Comparison of ENCODE assay signal across 1 cellular context in the genomic region with DNA sequence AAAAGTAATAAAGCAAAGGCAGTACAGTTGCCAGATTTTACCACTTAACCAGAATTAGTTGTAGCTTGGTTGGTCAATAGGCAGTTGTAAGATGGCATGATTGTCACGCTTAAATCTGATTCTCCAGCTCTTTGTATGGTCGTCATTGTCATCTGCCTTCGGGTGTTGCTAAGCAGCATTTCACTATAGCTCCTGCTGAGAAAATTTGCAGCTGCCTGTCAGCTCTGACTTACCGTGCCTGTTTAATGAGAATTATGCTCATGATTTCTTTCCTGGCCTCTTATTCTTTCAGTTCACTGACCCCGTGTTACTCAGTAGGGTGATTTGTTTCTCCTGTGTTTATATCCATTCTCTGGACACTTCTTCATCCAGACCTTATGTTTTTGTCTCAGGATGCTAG.
TF ChIP-seq lines count a peak whose summit lies in the region.

No MANE protein-coding gene starts in this region.

TF ChIP-seq in GM23338, 12 proteins besides CTCF, POLR2A, EP300 and RAD21:
- TF ChIP-seq, protein P1, sequence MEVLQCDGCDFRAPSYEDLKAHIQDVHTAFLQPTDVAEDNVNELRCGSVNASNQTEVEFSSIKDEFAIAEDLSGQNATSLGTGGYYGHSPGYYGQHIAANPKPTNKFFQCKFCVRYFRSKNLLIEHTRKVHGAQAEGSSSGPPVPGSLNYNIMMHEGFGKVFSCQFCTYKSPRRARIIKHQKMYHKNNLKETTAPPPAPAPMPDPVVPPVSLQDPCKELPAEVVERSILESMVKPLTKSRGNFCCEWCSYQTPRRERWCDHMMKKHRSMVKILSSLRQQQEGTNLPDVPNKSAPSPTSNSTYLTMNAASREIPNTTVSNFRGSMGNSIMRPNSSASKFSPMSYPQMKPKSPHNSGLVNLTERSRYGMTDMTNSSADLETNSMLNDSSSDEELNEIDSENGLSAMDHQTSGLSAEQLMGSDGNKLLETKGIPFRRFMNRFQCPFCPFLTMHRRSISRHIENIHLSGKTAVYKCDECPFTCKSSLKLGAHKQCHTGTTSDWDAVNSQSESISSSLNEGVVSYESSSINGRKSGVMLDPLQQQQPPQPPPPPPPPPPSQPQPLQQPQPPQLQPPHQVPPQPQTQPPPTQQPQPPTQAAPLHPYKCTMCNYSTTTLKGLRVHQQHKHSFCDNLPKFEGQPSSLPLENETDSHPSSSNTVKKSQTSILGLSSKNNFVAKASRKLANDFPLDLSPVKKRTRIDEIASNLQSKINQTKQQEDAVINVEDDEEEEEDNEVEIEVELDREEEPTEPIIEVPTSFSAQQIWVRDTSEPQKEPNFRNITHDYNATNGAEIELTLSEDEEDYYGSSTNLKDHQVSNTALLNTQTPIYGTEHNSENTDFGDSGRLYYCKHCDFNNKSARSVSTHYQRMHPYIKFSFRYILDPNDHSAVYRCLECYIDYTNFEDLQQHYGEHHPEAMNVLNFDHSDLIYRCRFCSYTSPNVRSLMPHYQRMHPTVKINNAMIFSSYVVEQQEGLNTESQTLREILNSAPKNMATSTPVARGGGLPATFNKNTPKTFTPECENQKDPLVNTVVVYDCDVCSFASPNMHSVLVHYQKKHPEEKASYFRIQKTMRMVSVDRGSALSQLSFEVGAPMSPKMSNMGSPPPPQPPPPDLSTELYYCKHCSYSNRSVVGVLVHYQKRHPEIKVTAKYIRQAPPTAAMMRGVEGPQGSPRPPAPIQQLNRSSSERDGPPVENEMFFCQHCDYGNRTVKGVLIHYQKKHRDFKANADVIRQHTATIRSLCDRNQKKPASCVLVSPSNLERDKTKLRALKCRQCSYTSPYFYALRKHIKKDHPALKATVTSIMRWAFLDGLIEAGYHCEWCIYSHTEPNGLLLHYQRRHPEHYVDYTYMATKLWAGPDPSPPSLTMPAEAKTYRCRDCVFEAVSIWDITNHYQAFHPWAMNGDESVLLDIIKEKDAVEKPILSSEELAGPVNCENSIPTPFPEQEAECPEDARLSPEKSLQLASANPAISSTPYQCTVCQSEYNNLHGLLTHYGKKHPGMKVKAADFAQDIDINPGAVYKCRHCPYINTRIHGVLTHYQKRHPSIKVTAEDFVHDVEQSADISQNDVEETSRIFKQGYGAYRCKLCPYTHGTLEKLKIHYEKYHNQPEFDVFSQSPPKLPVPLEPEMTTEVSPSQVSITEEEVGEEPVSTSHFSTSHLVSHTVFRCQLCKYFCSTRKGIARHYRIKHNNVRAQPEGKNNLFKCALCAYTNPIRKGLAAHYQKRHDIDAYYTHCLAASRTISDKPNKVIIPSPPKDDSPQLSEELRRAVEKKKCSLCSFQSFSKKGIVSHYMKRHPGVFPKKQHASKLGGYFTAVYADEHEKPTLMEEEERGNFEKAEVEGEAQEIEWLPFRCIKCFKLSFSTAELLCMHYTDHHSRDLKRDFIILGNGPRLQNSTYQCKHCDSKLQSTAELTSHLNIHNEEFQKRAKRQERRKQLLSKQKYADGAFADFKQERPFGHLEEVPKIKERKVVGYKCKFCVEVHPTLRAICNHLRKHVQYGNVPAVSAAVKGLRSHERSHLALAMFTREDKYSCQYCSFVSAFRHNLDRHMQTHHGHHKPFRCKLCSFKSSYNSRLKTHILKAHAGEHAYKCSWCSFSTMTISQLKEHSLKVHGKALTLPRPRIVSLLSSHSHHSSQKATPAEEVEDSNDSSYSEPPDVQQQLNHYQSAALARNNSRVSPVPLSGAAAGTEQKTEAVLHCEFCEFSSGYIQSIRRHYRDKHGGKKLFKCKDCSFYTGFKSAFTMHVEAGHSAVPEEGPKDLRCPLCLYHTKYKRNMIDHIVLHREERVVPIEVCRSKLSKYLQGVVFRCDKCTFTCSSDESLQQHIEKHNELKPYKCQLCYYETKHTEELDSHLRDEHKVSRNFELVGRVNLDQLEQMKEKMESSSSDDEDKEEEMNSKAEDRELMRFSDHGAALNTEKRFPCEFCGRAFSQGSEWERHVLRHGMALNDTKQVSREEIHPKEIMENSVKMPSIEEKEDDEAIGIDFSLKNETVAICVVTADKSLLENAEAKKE (CRISPR knock-in tag; IDR thresholded peaks at IDR 0.05): no peak
- no peak for TF ChIP-seq NANOG (IDR thresholded peaks at IDR 0.05; ENCODE audit: borderline replicate concordance)
- TF ChIP-seq EZH2 (IDR thresholded peaks at IDR 0.05; ENCODE audit: low read depth, unreplicated experiment): no peak
- TF ChIP-seq, protein P2, sequence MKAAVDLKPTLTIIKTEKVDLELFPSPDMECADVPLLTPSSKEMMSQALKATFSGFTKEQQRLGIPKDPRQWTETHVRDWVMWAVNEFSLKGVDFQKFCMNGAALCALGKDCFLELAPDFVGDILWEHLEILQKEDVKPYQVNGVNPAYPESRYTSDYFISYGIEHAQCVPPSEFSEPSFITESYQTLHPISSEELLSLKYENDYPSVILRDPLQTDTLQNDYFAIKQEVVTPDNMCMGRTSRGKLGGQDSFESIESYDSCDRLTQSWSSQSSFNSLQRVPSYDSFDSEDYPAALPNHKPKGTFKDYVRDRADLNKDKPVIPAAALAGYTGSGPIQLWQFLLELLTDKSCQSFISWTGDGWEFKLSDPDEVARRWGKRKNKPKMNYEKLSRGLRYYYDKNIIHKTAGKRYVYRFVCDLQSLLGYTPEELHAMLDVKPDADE (IDR thresholded peaks at IDR 0.05): no peak
- TF ChIP-seq, protein P3, sequence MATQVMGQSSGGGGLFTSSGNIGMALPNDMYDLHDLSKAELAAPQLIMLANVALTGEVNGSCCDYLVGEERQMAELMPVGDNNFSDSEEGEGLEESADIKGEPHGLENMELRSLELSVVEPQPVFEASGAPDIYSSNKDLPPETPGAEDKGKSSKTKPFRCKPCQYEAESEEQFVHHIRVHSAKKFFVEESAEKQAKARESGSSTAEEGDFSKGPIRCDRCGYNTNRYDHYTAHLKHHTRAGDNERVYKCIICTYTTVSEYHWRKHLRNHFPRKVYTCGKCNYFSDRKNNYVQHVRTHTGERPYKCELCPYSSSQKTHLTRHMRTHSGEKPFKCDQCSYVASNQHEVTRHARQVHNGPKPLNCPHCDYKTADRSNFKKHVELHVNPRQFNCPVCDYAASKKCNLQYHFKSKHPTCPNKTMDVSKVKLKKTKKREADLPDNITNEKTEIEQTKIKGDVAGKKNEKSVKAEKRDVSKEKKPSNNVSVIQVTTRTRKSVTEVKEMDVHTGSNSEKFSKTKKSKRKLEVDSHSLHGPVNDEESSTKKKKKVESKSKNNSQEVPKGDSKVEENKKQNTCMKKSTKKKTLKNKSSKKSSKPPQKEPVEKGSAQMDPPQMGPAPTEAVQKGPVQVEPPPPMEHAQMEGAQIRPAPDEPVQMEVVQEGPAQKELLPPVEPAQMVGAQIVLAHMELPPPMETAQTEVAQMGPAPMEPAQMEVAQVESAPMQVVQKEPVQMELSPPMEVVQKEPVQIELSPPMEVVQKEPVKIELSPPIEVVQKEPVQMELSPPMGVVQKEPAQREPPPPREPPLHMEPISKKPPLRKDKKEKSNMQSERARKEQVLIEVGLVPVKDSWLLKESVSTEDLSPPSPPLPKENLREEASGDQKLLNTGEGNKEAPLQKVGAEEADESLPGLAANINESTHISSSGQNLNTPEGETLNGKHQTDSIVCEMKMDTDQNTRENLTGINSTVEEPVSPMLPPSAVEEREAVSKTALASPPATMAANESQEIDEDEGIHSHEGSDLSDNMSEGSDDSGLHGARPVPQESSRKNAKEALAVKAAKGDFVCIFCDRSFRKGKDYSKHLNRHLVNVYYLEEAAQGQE (IDR thresholded peaks at IDR 0.05; ENCODE audit: unreplicated experiment): no peak
- no peak for TF ChIP-seq JUNB (IDR thresholded peaks at IDR 0.05; ENCODE audit: unreplicated experiment)
- no peak for TF ChIP-seq CREB1 (CRISPR knock-in tag; IDR thresholded peaks at IDR 0.05; ENCODE audit: low read depth)
- TF ChIP-seq STAT1 (IDR thresholded peaks at IDR 0.05; ENCODE audit: unreplicated experiment): no peak
- TF ChIP-seq ZNF331 (CRISPR knock-in tag; IDR thresholded peaks at IDR 0.05; ENCODE audit: low read depth): no peak
- TF ChIP-seq ZNF114 (CRISPR knock-in tag; IDR thresholded peaks at IDR 0.05): no peak
- TF ChIP-seq POLR2AphosphoS5 (IDR thresholded peaks at IDR 0.05; ENCODE audit: low read depth): no peak
- no peak for TF ChIP-seq EZH2phosphoT487 (IDR thresholded peaks at IDR 0.05; ENCODE audit: unreplicated experiment)
